19 cellular contexts compared by ENCODE assay signal in genomic region chr6:124373386-124373785, GRCh38.
"Had no signal": no experiment of that assay in that cellular context is flagged by ENCODE, and none has a peak within 500 bp of the region (broad histone marks: within the 10 kb centered on the region; RNA-seq: fewer than 3 reads in every experiment).

No MANE protein-coding gene starts in this region.

- H3K27ac ChIP-seq: dorsolateral prefrontal cortex, gastrocnemius medialis, lower lobe of right lung, ovary, psoas muscle, sigmoid colon, thoracic aorta, tibial nerve, upper lobe of left lung had no signal

- H3K4me1 Mint-ChIP-seq: natural killer cell; stimulated activated naive B cell treated with anti-CD40 and anti-IgM and Interleukin-4, amounts not matched to agents 10 μg/mL and 1 μg/mL and 100 μg/mL, for 72 hours had no signal

- ATAC-seq: gastrocnemius medialis; left ventricle myocardium superior; lower lobe of right lung; natural killer cell; psoas muscle; right cardiac atrium; stimulated activated naive B cell treated with anti-CD40 and anti-IgM and Interleukin-4, amounts not matched to agents 10 μg/mL and 1 μg/mL and 100 μg/mL, for 72 hours had no signal

- H3K4me1 ChIP-seq: gastrocnemius medialis, lower lobe of right lung, psoas muscle, tibial nerve, upper lobe of left lung had no signal

- H3K27ac Mint-ChIP-seq: natural killer cell; stimulated activated naive B cell treated with anti-CD40 and anti-IgM and Interleukin-4, amounts not matched to agents 10 μg/mL and 1 μg/mL and 100 μg/mL, for 72 hours; stimulated activated naive CD8-positive, alpha-beta T cell treated with anti-CD3 and anti-CD28 coated beads, Interleukin-15, Interleukin-2, amounts not matched to agents 100 ng/mL and 50 ng/mL, for 24 hours had no signal

- DNase-seq: cortex of kidney; dorsolateral prefrontal cortex; effector CD4-positive, alpha-beta T cell; gastrocnemius medialis; head of caudate nucleus; left ventricle myocardium superior; lower lobe of right lung; natural killer cell; ovary; posterior cingulate gyrus; psoas muscle; right cardiac atrium; sigmoid colon; stimulated activated naive B cell treated with anti-CD40 and anti-IgM and Interleukin-4, amounts not matched to agents 10 μg/mL and 1 μg/mL and 100 μg/mL, for 72 hours; upper lobe of left lung had no signal

- H3K36me3 Mint-ChIP-seq: natural killer cell; stimulated activated naive B cell treated with anti-CD40 and anti-IgM and Interleukin-4, amounts not matched to agents 10 μg/mL and 1 μg/mL and 100 μg/mL, for 72 hours had no signal

- H3K27me3 ChIP-seq: dorsolateral prefrontal cortex, gastrocnemius medialis, ovary, sigmoid colon, tibial nerve, upper lobe of left lung had no signal

- H3K9me3 ChIP-seq: gastrocnemius medialis, lower lobe of right lung, ovary, psoas muscle, sigmoid colon, thoracic aorta, tibial nerve, upper lobe of left lung had no signal

- H3K4me3 ChIP-seq: dorsolateral prefrontal cortex, gastrocnemius medialis, lower lobe of right lung, ovary, psoas muscle, sigmoid colon, thoracic aorta, tibial nerve, upper lobe of left lung had no signal

- H3K27me3 Mint-ChIP-seq: stimulated activated naive B cell treated with anti-CD40 and anti-IgM and Interleukin-4, amounts not matched to agents 10 μg/mL and 1 μg/mL and 100 μg/mL, for 72 hours; stimulated activated naive CD8-positive, alpha-beta T cell treated with anti-CD3 and anti-CD28 coated beads, Interleukin-15, Interleukin-2, amounts not matched to agents 100 ng/mL and 50 ng/mL, for 24 hours had no signal

- H3K36me3 ChIP-seq: gastrocnemius medialis, lower lobe of right lung, ovary, sigmoid colon, thoracic aorta, tibial nerve, upper lobe of left lung had no signal

- H3K9me3 Mint-ChIP-seq: neural crest cell; stimulated activated naive B cell treated with anti-CD40 and anti-IgM and Interleukin-4, amounts not matched to agents 10 μg/mL and 1 μg/mL and 100 μg/mL, for 72 hours; stimulated activated naive CD8-positive, alpha-beta T cell treated with anti-CD3 and anti-CD28 coated beads, Interleukin-15, Interleukin-2, amounts not matched to agents 100 ng/mL and 50 ng/mL, for 24 hours had no signal

- H3K4me3 Mint-ChIP-seq: natural killer cell; neural crest cell; stimulated activated naive B cell treated with anti-CD40 and anti-IgM and Interleukin-4, amounts not matched to agents 10 μg/mL and 1 μg/mL and 100 μg/mL, for 72 hours; stimulated activated naive CD8-positive, alpha-beta T cell treated with anti-CD3 and anti-CD28 coated beads, Interleukin-15, Interleukin-2, amounts not matched to agents 100 ng/mL and 50 ng/mL, for 24 hours had no signal
